8 cellular contexts compared by ENCODE assay signal in genomic region chr19:50046649-50047503, GRCh38. TPM values are rescaled to one million over a fixed set of nuclear protein-coding genes. Genes with fewer than 3 reads are reported as not detected.
A peak's percentile ranks its signal among the peaks of the same experiment; 100 is the strongest.
DNase-seq lines count a peak whose midpoint lies in the region; ATAC-seq, FAIRE-seq and TF ChIP-seq lines count a peak whose summit lies in the region.

No MANE protein-coding gene starts in this region.

- no peak overlapping the region for H3K4me3 ChIP-seq in small intestine (ENCODE audit: low read depth in 1 of 2, low read length in 2 of 2)

- H3K9me3 Mint-ChIP-seq in activated T-cell treated with anti-CD3 and anti-CD28 coated beads, Interleukin-2, amount 50 U/mL, for 24 hours, result peaks cover 37% of the 10 kb centered on the region
- H3K9me3 Mint-ChIP-seq in glutamatergic neuron (ENCODE audit: unreplicated experiment) (peaks cover 13% of the 10 kb centered on the region), mesothelial cell of epicardium (peaks cover 62% of the 10 kb centered on the region)

- FAIRE-seq in D721Med (lab: Jason Lieb, UNC) (no peak), small intestine (lab: Jason Lieb, UNC) (no peak)

- no peak for ATAC-seq in HG03175 (IDR thresholded peaks at IDR 0.05; ENCODE audit: unreplicated experiment)

- no peak overlapping the region for H3K27ac ChIP-seq in small intestine (ENCODE audit: low read depth in 1 of 2, low read length in 1 of 2)

- TF ChIP-seq CTCF in D721Med (IDR thresholded peaks at IDR 0.05; ENCODE audit: insufficient read depth, missing control alignments) (peak; percentile 27), glutamatergic neuron (IDR thresholded peaks at IDR 0.05; ENCODE audit: partially characterized antibody, unreplicated experiment) (peak; percentile 86), mesothelial cell of epicardium (IDR thresholded peaks at IDR 0.05; ENCODE audit: unreplicated experiment) (no peak)

- peaks cover 69% of the 10 kb centered on the region for H3K36me3 Mint-ChIP-seq in activated T-cell treated with anti-CD3 and anti-CD28 coated beads, Interleukin-2, amount 50 U/mL, for 24 hours (ENCODE audit: low read depth)
- peaks cover 47% of the 10 kb centered on the region for H3K36me3 Mint-ChIP-seq in glutamatergic neuron (ENCODE audit: unreplicated experiment)
- peaks cover 68% of the 10 kb centered on the region for H3K36me3 Mint-ChIP-seq in mesothelial cell of epicardium

- no peak overlapping the region for H3K27ac Mint-ChIP-seq in activated T-cell treated with anti-CD3 and anti-CD28 coated beads, Interleukin-2, amount 50 U/mL, for 24 hours
- no peak overlapping the region for H3K27ac Mint-ChIP-seq in glutamatergic neuron (ENCODE audit: unreplicated experiment)
- no peak overlapping the region for H3K27ac Mint-ChIP-seq in mesothelial cell of epicardium

- no peak overlapping the region for H3K4me3 Mint-ChIP-seq in activated T-cell treated with anti-CD3 and anti-CD28 coated beads, Interleukin-2, amount 50 U/mL, for 24 hours
- no peak overlapping the region for H3K4me3 Mint-ChIP-seq in glutamatergic neuron (ENCODE audit: unreplicated experiment)
- no peak overlapping the region for H3K4me3 Mint-ChIP-seq in mesothelial cell of epicardium

- no peaks in the 10 kb centered on the region for H3K4me1 ChIP-seq in small intestine (ENCODE audit: control insufficient read depth in 2 of 2, insufficient read depth in 1 of 2, low read depth in 1 of 2, low read length in 1 of 2)

- peaks cover 24 to 36% of the 10 kb centered on the region in 2 donors for H3K36me3 ChIP-seq in small intestine (ENCODE audit: control insufficient read depth in 2 of 2, insufficient read depth in 2 of 2, low read length in 2 of 2)

- H3K9me3 ChIP-seq in small intestine (ENCODE audit: control insufficient read depth, low read depth), result peaks cover 4% of the 10 kb centered on the region

- WGBS in small intestine, 3 donors, result 76 to 93% (median 89%) methylated on average over 14 of the region's 14 CpGs

- no peaks in the 10 kb centered on the region for H3K27me3 ChIP-seq in small intestine (ENCODE audit: control insufficient read depth in 2 of 2, insufficient read depth in 2 of 2, low read length in 2 of 2)

- no peak for DNase-seq in D721Med (ENCODE audit: insufficient read length, low spot score)
- peak; percentile 48 for DNase-seq in NCI-H1048 (lab: John Stamatoyannopoulos, UW)
- DNase-seq in activated T-cell treated with anti-CD3 and anti-CD28 coated beads, Interleukin-2, amount 50 U/mL, for 24 hours, result peak; percentile 70
- peak; percentile 75 for DNase-seq in glutamatergic neuron
- peak; percentile 6 for DNase-seq in small intestine
- DNase-seq in SKM-1 treated with dmso at 0.1 percent for 144 hours (lab: John Stamatoyannopoulos, UW; ENCODE audit: unreplicated experiment), result no peak
- no peak for DNase-seq in mesothelial cell of epicardium (ENCODE audit: low spot score in 2 of 2, unreplicated experiment in 2 of 2)

- peaks cover 18% of the 10 kb centered on the region for H3K4me1 Mint-ChIP-seq in activated T-cell treated with anti-CD3 and anti-CD28 coated beads, Interleukin-2, amount 50 U/mL, for 24 hours (ENCODE audit: low read depth)
- H3K4me1 Mint-ChIP-seq in glutamatergic neuron (ENCODE audit: low read depth, unreplicated experiment) (no peaks in the 10 kb centered on the region), mesothelial cell of epicardium (peaks cover 5% of the 10 kb centered on the region)

- H3K27me3 Mint-ChIP-seq in activated T-cell treated with anti-CD3 and anti-CD28 coated beads, Interleukin-2, amount 50 U/mL, for 24 hours, result peaks cover 3% of the 10 kb centered on the region
- H3K27me3 Mint-ChIP-seq in glutamatergic neuron (ENCODE audit: unreplicated experiment), result peaks cover 2% of the 10 kb centered on the region
- peaks cover 2% of the 10 kb centered on the region for H3K27me3 Mint-ChIP-seq in mesothelial cell of epicardium (ENCODE audit: low read depth)

RNA-seq across cellular contexts. Expression of gene ZNF473, which starts 21.1 kb away (rescaled TPM):
- total RNA-seq in glutamatergic neuron (ENCODE audit: unreplicated experiment) (13.4 TPM), mesothelial cell of epicardium (11.1 to 13.1 TPM (median 12.4 TPM) in 3 replicates)
- polyA plus RNA-seq in small intestine, result 1 to 10 TPM; 1.6 to 2.6 (median 2.0) TPM

RNA-seq across cellular contexts. Expression of gene VRK3, which starts 21.7 kb away (rescaled TPM):
- total RNA-seq in glutamatergic neuron (ENCODE audit: unreplicated experiment) (44.5 TPM), mesothelial cell of epicardium (40.1 to 42.0 TPM (median 40.6 TPM) in 3 replicates)
- 10 to 100 TPM; 39.8 to 49.0 (median 48.9) TPM for polyA plus RNA-seq in small intestine

Comparison
In these comparisons a context has a peak if more than half of its experiments do, and no peak if none do; other contexts are left out.
1. DNase-seq: peak in NCI-H1048 (single experiment), activated T-cell treated with anti-CD3 and anti-CD28 coated beads, Interleukin-2, amount 50 U/mL, for 24 hours (single experiment), glutamatergic neuron (single experiment) and small intestine (single experiment); none in D721Med (single experiment), SKM-1 treated with dmso at 0.1 percent for 144 hours (single experiment) and mesothelial cell of epicardium (0 of 2).